Comparison of ENCODE assay signal across 8 cellular contexts in the genomic region with DNA sequence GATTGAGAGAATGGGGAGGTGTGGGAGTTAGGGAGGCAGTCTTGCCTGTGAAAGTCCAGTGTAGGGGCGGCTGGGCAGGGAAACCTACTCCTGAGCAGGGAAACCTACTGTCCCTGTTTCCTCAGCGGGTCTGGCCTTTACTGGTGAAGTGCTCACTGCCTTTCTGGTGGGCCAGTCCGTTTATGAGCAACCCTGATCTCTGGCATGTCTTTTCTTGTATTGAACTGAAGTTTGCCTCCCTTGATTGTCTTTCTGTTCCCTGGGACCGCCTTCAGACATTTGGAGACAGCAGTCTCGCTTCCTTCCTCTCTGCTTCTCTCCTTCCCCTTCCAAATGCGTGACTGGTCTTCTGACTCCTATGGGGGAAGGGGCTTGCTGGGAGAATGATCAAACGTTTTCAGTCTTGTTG. TPM values are rescaled to one million over a fixed set of nuclear protein-coding genes. Genes with fewer than 3 reads are reported as not detected.
A peak's percentile ranks its signal among the peaks of the same experiment; 100 is the strongest.
DNase-seq lines count a peak whose midpoint lies in the region; ATAC-seq and TF ChIP-seq lines count a peak whose summit lies in the region.

No MANE protein-coding gene starts in this region.

- no peak overlapping the region for H4K5ac ChIP-seq in mesendoderm (ENCODE audit: low read length)

- peak overlapping the region; percentile 76 for H3K56ac ChIP-seq in mesendoderm (ENCODE audit: low read length)

- ATAC-seq in activated naive CD4-positive, alpha-beta T cell treated with anti-CD3 and anti-CD28 coated beads, Interleukin-2, amount 50 U/mL, for 72 hours: no peak

- H3K9me3 Mint-ChIP-seq in Caco-2 (ENCODE audit: unreplicated experiment): no peaks in the 10 kb centered on the region
- no peaks in the 10 kb centered on the region for H3K9me3 Mint-ChIP-seq in activated naive CD4-positive, alpha-beta T cell treated with anti-CD3 and anti-CD28 coated beads, Interleukin-2, amount 50 U/mL, for 72 hours

- H2BK120ac ChIP-seq in mesendoderm (ENCODE audit: low read depth, low read length): no peak overlapping the region

- H3K9ac ChIP-seq in colonic mucosa (ENCODE audit: low read depth in 2 of 2, low read length in 2 of 2): peak overlapping the region; percentile 33 to 60
- H3K9ac ChIP-seq in mesendoderm (ENCODE audit: low read length): peak overlapping the region; percentile 60

- peak overlapping the region; percentile 87 for H3K4me2 ChIP-seq in mesendoderm (ENCODE audit: low read length)

- H3K27ac Mint-ChIP-seq in Caco-2 (ENCODE audit: unreplicated experiment): peak overlapping the region; percentile 7
- H3K27ac Mint-ChIP-seq in activated naive CD4-positive, alpha-beta T cell treated with anti-CD3 and anti-CD28 coated beads, Interleukin-2, amount 50 U/mL, for 72 hours: peak overlapping the region in 1 of 2 donors; percentile 5

- H3K9me3 ChIP-seq in Caco-2 (no peaks in the 10 kb centered on the region), colonic mucosa (no peaks in the 10 kb centered on the region), uterus (no peaks in the 10 kb centered on the region)

- no peak for TF ChIP-seq POLR2A in uterus (IDR thresholded peaks at IDR 0.05)

- H3K79me2 ChIP-seq in mesendoderm (ENCODE audit: control insufficient read depth, insufficient read depth, low read length): peaks cover 74% of the 10 kb centered on the region

- no peak overlapping the region for H3K23ac ChIP-seq in mesendoderm (ENCODE audit: low read length)

- no peaks in the 10 kb centered on the region for H3K36me3 ChIP-seq in Caco-2 (ENCODE audit: control insufficient read depth, insufficient read depth, low read length)
- H3K36me3 ChIP-seq in colonic mucosa: no peaks in the 10 kb centered on the region
- no peaks in the 10 kb centered on the region for H3K36me3 ChIP-seq in mesendoderm (ENCODE audit: control insufficient read depth, insufficient read depth, low read length)
- no peaks in the 10 kb centered on the region for H3K36me3 ChIP-seq in uterus

- no peaks in the 10 kb centered on the region for H3K4me1 Mint-ChIP-seq in Caco-2 (ENCODE audit: low read depth, unreplicated experiment)

- peak overlapping the region; percentile 68 for H3K4me3 Mint-ChIP-seq in Caco-2 (ENCODE audit: unreplicated experiment)

- no peaks in the 10 kb centered on the region for H3K27me3 ChIP-seq in Caco-2 (replicated peaks; ENCODE audit: control insufficient read depth, insufficient read depth, low read length)
- H3K27me3 ChIP-seq in colonic mucosa: no peaks in the 10 kb centered on the region
- H3K27me3 ChIP-seq in mesendoderm (ENCODE audit: insufficient read depth, low read length, poor library complexity): no peaks in the 10 kb centered on the region
- H3K27me3 ChIP-seq in uterus: no peaks in the 10 kb centered on the region

- no CpG with 5 or more reads among the region's 7 CpGs for WGBS in mesendoderm (ENCODE audit: extremely low coverage, insufficient coverage, low lambda C conversion rate)

- intact Hi-C loops in Caco-2 (cut with micrococcal nuclease; ENCODE audit: unreplicated experiment): no loop called here
- intact Hi-C loops in colonic mucosa (cut with DNase I): no loop called here
- intact Hi-C loops in uterus (cut with DNase I; ENCODE audit: low total_unique reads): no loop called here

- DNase-seq in Caco-2 (no peak), NOMO-1 treated with dmso at 0.1 percent for 144 hours (lab: John Stamatoyannopoulos, UW; ENCODE audit: unreplicated experiment) (peak; percentile 57), colonic mucosa (peak; percentile 33), mesendoderm (peak; percentile 69), uterus (peak in 1 of 2 donors; percentile 28), NCI-H1105 treated with DMSO at 0.1 percent for 48 hours (lab: John Stamatoyannopoulos, UW) (no peak), DMS53 treated with DMSO at 0.1 percent for 48 hours (lab: John Stamatoyannopoulos, UW; ENCODE audit: unreplicated experiment) (no peak)
- DNase-seq in activated naive CD4-positive, alpha-beta T cell treated with anti-CD3 and anti-CD28 coated beads, Interleukin-2, amount 50 U/mL, for 72 hours (ENCODE audit: low spot score in 2 of 2): no peak

- H2BK5ac ChIP-seq in mesendoderm (ENCODE audit: low read length): no peak overlapping the region

- H3K4me3 ChIP-seq in Caco-2 (ENCODE audit: low read depth, low read length): peak overlapping the region; percentile 25
- H3K4me3 ChIP-seq in colonic mucosa: peak overlapping the region; percentile 97
- H3K4me3 ChIP-seq in mesendoderm (ENCODE audit: low read length): peak overlapping the region; percentile 31
- H3K4me3 ChIP-seq in uterus: peak overlapping the region; percentile 39 to 96

- H3K27me3 Mint-ChIP-seq in Caco-2 (ENCODE audit: insufficient read depth, unreplicated experiment): no peaks in the 10 kb centered on the region

- H4K8ac ChIP-seq in mesendoderm (ENCODE audit: low read depth, low read length): no peak overlapping the region

- TF ChIP-seq CTCF in Caco-2 (IDR thresholded peaks at IDR 0.05; ENCODE audit: insufficient read depth in 1 of 2, low read depth in 1 of 2, low read length in 1 of 2, severe bottlenecking in 1 of 2, unreplicated experiment in 1 of 2): no peak
- no peak for TF ChIP-seq CTCF in colonic mucosa (IDR thresholded peaks at IDR 0.05)
- TF ChIP-seq CTCF in uterus (IDR thresholded peaks at IDR 0.05): no peak

- H2BK15ac ChIP-seq in mesendoderm (replicated peaks; ENCODE audit: low read depth): no peak overlapping the region

- BruUV-seq in Caco-2 (replicated peaks; lab: Mats Ljungman, UMichigan): no TSS peak

- peaks cover 25% of the 10 kb centered on the region for H3K4me1 ChIP-seq in Caco-2
- H3K4me1 ChIP-seq in colonic mucosa: no peaks in the 10 kb centered on the region
- H3K4me1 ChIP-seq in mesendoderm (ENCODE audit: control insufficient read depth, low read depth, low read length): peaks cover 13% of the 10 kb centered on the region
- peaks cover 0 to 19% of the 10 kb centered on the region in 2 donors for H3K4me1 ChIP-seq in uterus

- CTCF ChIA-PET in Caco-2 (lab: Charles Lee): interaction anchor here (1.1 to 4.2 kb wide), 2 partner anchors 346 to 358 kb away, joined by 3 to 48 read pairs; no protein-coding TSS in a partner anchor

- H3K27ac ChIP-seq in colonic mucosa (peak overlapping the region; percentile 1), mesendoderm (ENCODE audit: low read depth, low read length) (peak overlapping the region; percentile 2), uterus (peak overlapping the region; percentile 90 to 92)

- H3K79me1 ChIP-seq in mesendoderm (ENCODE audit: low read length): peaks cover 1% of the 10 kb centered on the region

- H3K18ac ChIP-seq in mesendoderm (ENCODE audit: low read length): peak overlapping the region; percentile 24

- no peak overlapping the region for H3K4ac ChIP-seq in mesendoderm (ENCODE audit: low read depth, low read length)

- peaks cover 8% of the 10 kb centered on the region for H3K36me3 Mint-ChIP-seq in Caco-2 (ENCODE audit: insufficient read depth, unreplicated experiment)
- H3K36me3 Mint-ChIP-seq in activated naive CD4-positive, alpha-beta T cell treated with anti-CD3 and anti-CD28 coated beads, Interleukin-2, amount 50 U/mL, for 72 hours: peaks cover 0 to 6% of the 10 kb centered on the region in 2 donors

- POLR2A ChIA-PET in Caco-2 (lab: Charles Lee): no interaction called here

- no peak overlapping the region for H2AK5ac ChIP-seq in mesendoderm (ENCODE audit: low read length)

RNA-seq across cellular contexts. Expression of gene SNX18, which starts 2.9 kb away (rescaled TPM):
- total RNA-seq in Caco-2 (2022) (25.0 and 28.0 TPM in 2 replicates), colonic mucosa (10 to 100 TPM; 13.4 to 14.4 TPM), uterus (10 to 100 TPM; 33.6 to 59.1 (median 51.2) TPM)
- polyA plus RNA-seq in mesendoderm (2013, experiment 1 of 2): 20.7 TPM
- 20.4 TPM for polyA plus RNA-seq in mesendoderm (2013, experiment 2 of 2)
- total RNA-seq in activated naive CD4-positive, alpha-beta T cell treated with anti-CD3 and anti-CD28 coated beads, Interleukin-2, amount 50 U/mL, for 72 hours: 1 to 10 TPM; 3.8 to 4.6 TPM

Comparison
In these comparisons a context has a peak if more than half of its experiments do, and no peak if none do; other contexts are left out.
1. DNase-seq: peak in NOMO-1 treated with dmso at 0.1 percent for 144 hours (single experiment), colonic mucosa (single experiment) and mesendoderm (single experiment); none in Caco-2 (0 of 2), NCI-H1105 treated with DMSO at 0.1 percent for 48 hours (single experiment), activated naive CD4-positive, alpha-beta T cell treated with anti-CD3 and anti-CD28 coated beads, Interleukin-2, amount 50 U/mL, for 72 hours (0 of 2) and DMS53 treated with DMSO at 0.1 percent for 48 hours (single experiment).
2. H3K4me3 ChIP-seq: peak in every context shown above with its lines; median percentile 97 in colonic mucosa; 68 in uterus; 31 in mesendoderm; 25 in Caco-2.
3. H3K27ac ChIP-seq: peak in every context shown above with its lines; median percentile 91 in uterus; 2 in mesendoderm; 1 in colonic mucosa.